In genomic region chr2:226834880-226835279, GRCh38 we compare ENCODE assay signal across 8 cellular contexts. TPM values are rescaled to one million over a fixed set of nuclear protein-coding genes. Genes with fewer than 3 reads are reported as not detected.
DNase-seq lines count a peak whose midpoint lies in the region; ATAC-seq and TF ChIP-seq lines count a peak whose summit lies in the region.
"Not testable (repeated sequence)": the region's sequence is repeated elsewhere in the genome, so short reads cannot be mapped to it uniquely, and the experiment has no call there.

No MANE protein-coding gene starts in this region.

- CTCF ChIA-PET in CD8-positive, alpha-beta T cell (lab: Charles Lee) = interaction anchor here (1.1 to 4.0 kb wide), 5 partner anchors 17 to 619 kb away, joined by 3 to 20 read pairs (median 3); partner anchors contain the start of gene IRS1

- POLR2A ChIA-PET in CD8-positive, alpha-beta T cell (lab: Charles Lee) = interaction anchor here (0.9 to 4.6 kb wide), 7 partner anchors 9 to 60 kb away, joined by 3 to 66 read pairs (median 5); partner anchors contain the start of gene IRS1

- not testable (repeated sequence) for ATAC-seq in CD8-positive, alpha-beta T cell; stimulated activated naive CD8-positive, alpha-beta T cell treated with anti-CD3 and anti-CD28 coated beads, Interleukin-15, amount 100 ng/mL, for 72 hours

- H3K4me3 ChIP-seq in CD8-positive, alpha-beta T cell (ENCODE audit: low read depth, low read length) = peak overlapping the region; percentile 74
- H3K4me3 ChIP-seq in endocrine pancreas (ENCODE audit: control insufficient read depth, insufficient read depth, low read length) (peak overlapping the region; percentile 54), iPS-20b (ENCODE audit: low read length) (peak overlapping the region; percentile 79; the same call in 1 of the 2 replicates)

- peak overlapping the region; percentile 90 for H3K4me3 Mint-ChIP-seq in CD8-positive, alpha-beta T cell
- peak overlapping the region; percentile 85 for H3K4me3 Mint-ChIP-seq in activated naive CD8-positive, alpha-beta T cell treated with anti-CD3 and anti-CD28 coated beads for 36 hours
- peak overlapping the region; percentile 91 for H3K4me3 Mint-ChIP-seq in neural crest cell
- peak overlapping the region; percentile 92 to 93 for H3K4me3 Mint-ChIP-seq in stimulated activated naive CD8-positive, alpha-beta T cell treated with anti-CD3 and anti-CD28 coated beads, Interleukin-15, amount 100 ng/mL, for 72 hours

- not testable (repeated sequence) for H3K9me3 ChIP-seq in CD8-positive, alpha-beta T cell (ENCODE audit: low read length); KOPT-K1 (ENCODE audit: insufficient read depth, low read length, poor library complexity, severe bottlenecking); endocrine pancreas (ENCODE audit: control insufficient read depth, low read length); iPS-20b (ENCODE audit: insufficient read depth, low read depth, low read length)

- H3K27ac Mint-ChIP-seq in CD8-positive, alpha-beta T cell = peak overlapping the region; percentile 27
- H3K27ac Mint-ChIP-seq in activated naive CD8-positive, alpha-beta T cell treated with anti-CD3 and anti-CD28 coated beads for 36 hours = peak overlapping the region; percentile 95
- not testable (repeated sequence) for H3K27ac Mint-ChIP-seq in neural crest cell (ENCODE audit: unreplicated experiment)
- peak overlapping the region in 1 of 2 donors; percentile 82 for H3K27ac Mint-ChIP-seq in stimulated activated naive CD8-positive, alpha-beta T cell treated with anti-CD3 and anti-CD28 coated beads, Interleukin-15, amount 100 ng/mL, for 72 hours

- not testable (repeated sequence) for H3K36me3 Mint-ChIP-seq in CD8-positive, alpha-beta T cell; neural crest cell (ENCODE audit: low read depth)
- H3K36me3 Mint-ChIP-seq in activated naive CD8-positive, alpha-beta T cell treated with anti-CD3 and anti-CD28 coated beads for 36 hours = peaks cover 54% of the 10 kb centered on the region

- H3K36me3 ChIP-seq in CD8-positive, alpha-beta T cell (ENCODE audit: insufficient read depth, low read length); endocrine pancreas (ENCODE audit: control insufficient read depth, insufficient read depth, low read length); iPS-20b (ENCODE audit: insufficient read depth, low read depth, low read length): not testable (repeated sequence)
- H3K36me3 ChIP-seq in KOPT-K1 (ENCODE audit: insufficient read depth, low read length) = peaks cover 30% of the 10 kb centered on the region

- H3K9ac ChIP-seq in endocrine pancreas (ENCODE audit: control insufficient read depth, insufficient read depth, low read length) = not testable (repeated sequence)
- peak overlapping the region; percentile 66; the same call in 1 of the 2 replicates for H3K9ac ChIP-seq in iPS-20b (ENCODE audit: low read depth, low read length)

- H3K27ac ChIP-seq in CD8-positive, alpha-beta T cell (ENCODE audit: low read depth, low read length) = peak overlapping the region; percentile 97
- peak overlapping the region; percentile 94 for H3K27ac ChIP-seq in KOPT-K1 (ENCODE audit: low read depth, low read length, poor library complexity, severe bottlenecking)
- H3K27ac ChIP-seq in VCaP = peak overlapping the region; percentile 94
- H3K27ac ChIP-seq in iPS-20b (ENCODE audit: low read length) = not testable (repeated sequence)

- peaks cover 45% of the 10 kb centered on the region for H3K4me1 ChIP-seq in CD8-positive, alpha-beta T cell (ENCODE audit: insufficient read depth, low read length)
- H3K4me1 ChIP-seq in endocrine pancreas (ENCODE audit: control insufficient read depth, insufficient read depth, low read length) = peaks cover 12% of the 10 kb centered on the region
- not testable (repeated sequence) for H3K4me1 ChIP-seq in iPS-20b (ENCODE audit: insufficient read depth, low read length)

- not testable (repeated sequence) for DNase-seq in CD8-positive, alpha-beta T cell; activated naive CD8-positive, alpha-beta T cell treated with anti-CD3 and anti-CD28 coated beads for 36 hours; neural crest cell (ENCODE audit: low read depth, low spot score); stimulated activated naive CD8-positive, alpha-beta T cell treated with anti-CD3 and anti-CD28 coated beads, Interleukin-15, amount 100 ng/mL, for 72 hours

- intact Hi-C loops in CD8-positive, alpha-beta T cell (cut with DNase I, micrococcal nuclease) = loop anchor here (1.0 to 10.0 kb wide), 7 partner anchors 34 to 1910 kb away; partner anchors contain the start of gene AGFG1 (in 2 of the 2)

- H3K27me3 Mint-ChIP-seq in CD8-positive, alpha-beta T cell (ENCODE audit: low read depth); activated naive CD8-positive, alpha-beta T cell treated with anti-CD3 and anti-CD28 coated beads for 36 hours; neural crest cell (ENCODE audit: low read depth); stimulated activated naive CD8-positive, alpha-beta T cell treated with anti-CD3 and anti-CD28 coated beads, Interleukin-15, amount 100 ng/mL, for 72 hours: not testable (repeated sequence)

- not testable (repeated sequence) for H3K9me3 Mint-ChIP-seq in CD8-positive, alpha-beta T cell; activated naive CD8-positive, alpha-beta T cell treated with anti-CD3 and anti-CD28 coated beads for 36 hours; neural crest cell; stimulated activated naive CD8-positive, alpha-beta T cell treated with anti-CD3 and anti-CD28 coated beads, Interleukin-15, amount 100 ng/mL, for 72 hours

- not testable (repeated sequence) for H3K27me3 ChIP-seq in CD8-positive, alpha-beta T cell (ENCODE audit: insufficient read depth, low read length); endocrine pancreas (ENCODE audit: control insufficient read depth, insufficient read depth, low read length); iPS-20b (ENCODE audit: insufficient read depth, low read length)

- H3K4me1 Mint-ChIP-seq in CD8-positive, alpha-beta T cell (ENCODE audit: low read depth) = peaks cover 54% of the 10 kb centered on the region
- peaks cover 49% of the 10 kb centered on the region for H3K4me1 Mint-ChIP-seq in activated naive CD8-positive, alpha-beta T cell treated with anti-CD3 and anti-CD28 coated beads for 36 hours
- H3K4me1 Mint-ChIP-seq in neural crest cell = peaks cover 27% of the 10 kb centered on the region
- H3K4me1 Mint-ChIP-seq in stimulated activated naive CD8-positive, alpha-beta T cell treated with anti-CD3 and anti-CD28 coated beads, Interleukin-15, amount 100 ng/mL, for 72 hours = peaks cover 47% of the 10 kb centered on the region

- not testable (repeated sequence) for TF ChIP-seq CTCF in CD8-positive, alpha-beta T cell (IDR thresholded peaks at IDR 0.05); VCaP (conservative IDR thresholded peaks at IDR 0.05); neural crest cell (conservative IDR thresholded peaks at IDR 0.05)

RNA-seq across cellular contexts. Expression of gene RHBDD1, which starts 1.0 kb away (rescaled TPM):
- 10 to 100 TPM; 29.7 to 30.9 TPM for total RNA-seq in CD8-positive, alpha-beta T cell
- 10 to 100 TPM; 29.1 to 35.0 TPM for total RNA-seq in activated naive CD8-positive, alpha-beta T cell treated with anti-CD3 and anti-CD28 coated beads for 36 hours
- 34.3 and 39.7 TPM in 2 replicates for total RNA-seq in neural crest cell

RNA-seq across cellular contexts. Expression of gene IRS1, which starts 35.3 kb away (rescaled TPM):
- total RNA-seq in CD8-positive, alpha-beta T cell = 1 to 10 TPM; 5.6 to 5.9 TPM
- total RNA-seq in activated naive CD8-positive, alpha-beta T cell treated with anti-CD3 and anti-CD28 coated beads for 36 hours = 1 to 10 TPM; 4.4 to 5.1 TPM
- 14.8 and 15.1 TPM in 2 replicates for total RNA-seq in neural crest cell
